ENCODE assay signal across 23 cellular contexts in the genomic region with DNA sequence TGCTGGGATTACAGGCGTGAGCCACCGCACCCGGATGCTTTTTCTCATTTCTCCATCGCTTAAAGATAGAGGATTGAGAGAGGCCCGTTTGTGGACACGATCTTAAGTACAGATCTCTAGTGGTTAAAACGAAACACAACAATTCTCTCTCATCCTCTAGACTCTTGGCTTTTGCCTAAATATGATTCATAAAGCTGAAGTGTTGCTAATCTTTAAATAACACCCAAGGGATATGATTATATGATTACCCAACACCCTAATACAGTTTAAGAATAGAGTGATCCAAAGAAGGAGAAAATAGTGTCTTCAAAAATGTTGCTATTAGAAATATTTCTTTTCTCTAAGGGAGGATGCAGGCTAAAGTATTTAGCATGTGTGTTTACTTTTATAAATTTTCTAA. TPM values are rescaled to one million over a fixed set of nuclear protein-coding genes. Genes with fewer than 3 reads are reported as not detected.
DNase-seq lines count a peak whose midpoint lies in the region; ATAC-seq and TF ChIP-seq lines count a peak whose summit lies in the region.
"Had no signal": no experiment of that assay in that cellular context is flagged by ENCODE, and none has a peak within 500 bp of the region (broad histone marks: within the 10 kb centered on the region; RNA-seq: fewer than 3 reads in every experiment).

No MANE protein-coding gene starts in this region.

- peaks cover 10% of the 10 kb centered on the region for H3K36me3 ChIP-seq in fibroblast of lung (ENCODE audit: control insufficient read depth, insufficient read depth, low read length)
- H3K36me3 ChIP-seq in left lung = peaks cover 0 to 39% of the 10 kb centered on the region in 2 donors

- H4K20me1 ChIP-seq in fibroblast of lung (ENCODE audit: control insufficient read depth, extremely low read depth, insufficient read depth, low read length) = no peaks in the 10 kb centered on the region

- no peak overlapping the region for H3K4me2 ChIP-seq in fibroblast of lung (ENCODE audit: extremely low read depth, insufficient read depth, low read length)

- H3K4me1 ChIP-seq in fibroblast of lung (ENCODE audit: control insufficient read depth, extremely low read depth, insufficient read depth, low read length) = no peaks in the 10 kb centered on the region
- H3K4me1 ChIP-seq in left lung = no peaks in the 10 kb centered on the region
- H3K4me1 ChIP-seq: foreskin keratinocyte, sigmoid colon had no signal

- POLR2A ChIA-PET in AG04450 (lab: Yijun Ruan, JAX) = no interaction called here

- H3K27me3 ChIP-seq in AG04450 (ENCODE audit: control insufficient read depth, insufficient read depth, low read length) (no peaks in the 10 kb centered on the region), fibroblast of lung (ENCODE audit: control insufficient read depth, insufficient read depth, low read length) (no peaks in the 10 kb centered on the region), left lung (no peaks in the 10 kb centered on the region)
- H3K27me3 ChIP-seq: cardiac muscle cell, foreskin keratinocyte, sigmoid colon had no signal

- H3K79me2 ChIP-seq in fibroblast of lung (ENCODE audit: control insufficient read depth, insufficient read depth, low read length) = no peaks in the 10 kb centered on the region

- no peak overlapping the region for H2AFZ ChIP-seq in fibroblast of lung (ENCODE audit: low read length)

- peak overlapping the region; percentile 43 for H3K27ac ChIP-seq in AG04450 (ENCODE audit: low read depth, low read length)
- no peak overlapping the region for H3K27ac ChIP-seq in fibroblast of lung (ENCODE audit: insufficient read depth, low read length)
- peak overlapping the region in 1 of 2 donors; percentile 53 for H3K27ac ChIP-seq in left lung
- H3K27ac ChIP-seq: cardiac muscle cell, foreskin keratinocyte, WERI-Rb-1 had no signal

- no peaks in the 10 kb centered on the region; the same call in 1 of the 2 replicates for H3K9me3 ChIP-seq in AG04450 (ENCODE audit: control insufficient read depth, insufficient read depth, low read length)
- no peaks in the 10 kb centered on the region for H3K9me3 ChIP-seq in fibroblast of lung (ENCODE audit: control insufficient read depth, insufficient read depth, low read depth, low read length)
- H3K9me3 ChIP-seq in left lung = no peaks in the 10 kb centered on the region
- H3K9me3 ChIP-seq: sigmoid colon had no signal

- intact Hi-C loops in left lung (cut with DNase I) = no loop called here

- TF ChIP-seq CTCF in AG04450 (IDR thresholded peaks at IDR 0.05; ENCODE audit: low read depth, low read length) (no peak), fibroblast of lung (conservative IDR thresholded peaks at IDR 0.05 in 1 of 2, IDR thresholded peaks at IDR 0.05 in 1 of 2; ENCODE audit: low read depth in 1 of 2, low read length in 2 of 2) (no peak), left lung (IDR thresholded peaks at IDR 0.05) (no peak)

- DNase-seq in AG04450 (ENCODE audit: low read depth, low spot score) (no peak), MV-4-11 (lab: John Stamatoyannopoulos, UW) (peak; percentile 63), fibroblast of lung (ENCODE audit: low read depth in 2 of 2) (peak; percentile 47 to 51), left lung (no peak), middle frontal gyrus (ENCODE audit: extremely low spot score, low spot score) (no peak)
- DNase-seq in activated T-cell treated with anti-CD3 and anti-CD28 coated beads, Interleukin-2, amount 50 U/mL, for 48 hours = no peak
- DNase-seq: activated CD4-positive, alpha-beta memory T cell treated with anti-CD3 and anti-CD28 coated beads, Interleukin-2, amount 10 ng/mL, durations not matched to agents 7 days and 5 days; activated naive CD4-positive, alpha-beta T cell treated with anti-CD3 and anti-CD28 coated beads, Interleukin-2, amount 50 U/mL, for 16 hours; activated T-cell treated with anti-CD3 and anti-CD28 coated beads, Interleukin-2, amount 50 U/mL, for 24 hours; effector memory CD4-positive, alpha-beta T cell; foreskin keratinocyte; NCI-H1092; NCI-H2081; NCI-H526; occipital lobe; SIG-M5; sigmoid colon; stimulated activated CD4-positive, alpha-beta T cell treated with anti-CD3 and anti-CD28 coated beads, Interleukin-1b, Interleukin-23, amount 100 ng/mL, for 48 hours; WERI-Rb-1 had no signal

- H3K4me3 ChIP-seq in AG04450 (ENCODE audit: low read depth, low read length) (no peak overlapping the region), fibroblast of lung (replicated peaks in 1 of 4; ENCODE audit: control extremely low read depth in 1 of 4, insufficient read depth in 1 of 4, low read depth in 3 of 4, low read length in 4 of 4) (no peak overlapping the region), left lung (no peak overlapping the region)
- H3K4me3 ChIP-seq: cardiac muscle cell, sigmoid colon had no signal

- ATAC-seq in left lung = peak; percentile 58
- ATAC-seq in HG03095 (IDR thresholded peaks at IDR 0.05; ENCODE audit: unreplicated experiment) = no peak
- ATAC-seq in HG03457 (IDR thresholded peaks at IDR 0.05; ENCODE audit: unreplicated experiment) = no peak
- ATAC-seq: foreskin keratinocyte, left lobe of liver had no signal

- no peak overlapping the region for H3K9ac ChIP-seq in fibroblast of lung (ENCODE audit: insufficient read depth, low read length)

- CTCF ChIA-PET in AG04450 (lab: Charles Lee) = interaction anchor here (0.7 to 2.2 kb wide), 3 partner anchors 24 to 408 kb away, joined by 3 to 12 read pairs (median 6); no protein-coding TSS in a partner anchor

RNA-seq across cellular contexts. Expression of a gene that starts 50.4 kb away (rescaled TPM):
- polyA plus RNA-seq in AG04450 (2011; rRNA removed) (62.4 and 69.1 TPM in 2 replicates), fibroblast of lung (36.1 and 51.1 TPM in 2 replicates)
- polyA minus RNA-seq in AG04450 (2011; rRNA and poly(A)+ RNA removed) = 60.5 and 66.1 TPM in 2 replicates
- total RNA-seq in fibroblast of lung (43.4 and 48.9 TPM in 2 replicates), left lung (10 to 100 TPM; 21.2 to 38.2 TPM)
- 43.1 and 63.7 TPM in 2 replicates for polyA plus RNA-seq in fibroblast of lung (2012)
- 14.8 and 38.7 TPM in 2 replicates for polyA minus RNA-seq in fibroblast of lung (ENCODE audit: low replicate concordance)

Comparison
In these comparisons a context has a peak if more than half of its experiments do, and no peak if none do; other contexts are left out.
1. DNase-seq: peak in MV-4-11 (single experiment) and fibroblast of lung (2 of 2); none in AG04450 (single experiment), left lung (0 of 2), activated T-cell treated with anti-CD3 and anti-CD28 coated beads, Interleukin-2, amount 50 U/mL, for 48 hours (0 of 2) and middle frontal gyrus (single experiment).